In the genomic region with DNA sequence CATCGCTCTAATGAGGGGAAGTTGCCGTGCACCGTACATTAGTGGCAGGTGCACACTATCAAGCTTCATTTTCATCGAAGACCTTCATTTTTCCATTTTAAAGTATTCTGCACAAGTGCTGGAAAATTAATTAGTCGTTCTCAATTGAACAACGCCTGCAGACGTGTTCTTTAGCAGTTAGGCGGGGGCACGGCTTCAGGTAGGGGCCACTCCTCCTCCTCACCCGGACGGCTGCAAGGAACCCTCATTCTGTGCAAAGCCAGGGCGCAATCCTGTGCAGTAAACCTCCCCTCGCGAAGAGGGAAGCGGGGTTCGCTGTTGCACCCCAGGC, we compare ENCODE assay signal across 8 cellular contexts. TPM values are rescaled to one million over a fixed set of nuclear protein-coding genes. Genes with fewer than 3 reads are reported as not detected.
DNase-seq lines count a peak whose midpoint lies in the region; ATAC-seq and TF ChIP-seq lines count a peak whose summit lies in the region.

No MANE protein-coding gene starts in this region.

- H3K4me2 ChIP-seq in osteoblast (ENCODE audit: insufficient read depth, low read length), result peak overlapping the region; percentile 72

- no peak overlapping the region for H3K27ac ChIP-seq in CD4-positive, CD25-positive, alpha-beta regulatory T cell (ENCODE audit: insufficient read depth, low read length, poor library complexity, severe bottlenecking)
- H3K27ac ChIP-seq in osteoblast (ENCODE audit: low read depth, low read length), result no peak overlapping the region

- peak overlapping the region; percentile 82 for H2AFZ ChIP-seq in osteoblast (ENCODE audit: low read length)

- H3K79me2 ChIP-seq in osteoblast (ENCODE audit: insufficient read depth, low read length), result no peaks in the 10 kb centered on the region

- no peaks in the 10 kb centered on the region for H3K36me3 ChIP-seq in CD4-positive, CD25-positive, alpha-beta regulatory T cell (ENCODE audit: control insufficient read depth, insufficient read depth, low read length)
- H3K36me3 ChIP-seq in osteoblast (ENCODE audit: insufficient read depth, low read length), result no peaks in the 10 kb centered on the region

- H3K4me1 Mint-ChIP-seq in CD4-positive, CD25-positive, alpha-beta regulatory T cell, result peaks cover 0 to 10% (median 4%) of the 10 kb centered on the region in 4 donors

- no peaks in the 10 kb centered on the region for H3K9me3 ChIP-seq in CD4-positive, CD25-positive, alpha-beta regulatory T cell (ENCODE audit: control insufficient read depth in 2 of 2, low read length in 2 of 2)
- no peaks in the 10 kb centered on the region for H3K9me3 ChIP-seq in osteoblast (ENCODE audit: low read depth, low read length)

- DNase-seq in CD4-positive, CD25-positive, alpha-beta regulatory T cell, result no peak
- DNase-seq in NCI-H2171 (lab: John Stamatoyannopoulos, UW), result peak; percentile 61
- no peak for DNase-seq in epithelial cell of proximal tubule (ENCODE audit: low read depth)
- no peak for DNase-seq in osteoblast (ENCODE audit: insufficient read length, low spot score, missing footprints)
- DNase-seq in NCI-H2227 treated with DMSO at 0.1 percent for 48 hours (lab: John Stamatoyannopoulos, UW), result no peak
- DNase-seq in NCI-H446 treated with DMSO at 0.1 percent for 48 hours (lab: John Stamatoyannopoulos, UW), result no peak

- no peak overlapping the region for H3K27ac Mint-ChIP-seq in CD4-positive, CD25-positive, alpha-beta regulatory T cell

- peak in 1 of 2 donors; percentile 23 for ATAC-seq in CD4-positive, CD25-positive, alpha-beta regulatory T cell (ENCODE audit: low read depth in 2 of 2)
- ATAC-seq in HG02970 (IDR thresholded peaks at IDR 0.05; ENCODE audit: low FRiP score, unreplicated experiment), result no peak
- ATAC-seq in GM21367 (IDR thresholded peaks at IDR 0.05; ENCODE audit: unreplicated experiment), result no peak

- H3K27me3 Mint-ChIP-seq in CD4-positive, CD25-positive, alpha-beta regulatory T cell, result peaks cover 53% of the 10 kb centered on the region

- peaks cover 21% of the 10 kb centered on the region for H3K27me3 ChIP-seq in CD4-positive, CD25-positive, alpha-beta regulatory T cell (ENCODE audit: control insufficient read depth, insufficient read depth, low read length)
- H3K27me3 ChIP-seq in osteoblast (ENCODE audit: insufficient read depth, low read length), result peaks cover 11% of the 10 kb centered on the region

- no peaks in the 10 kb centered on the region for H3K36me3 Mint-ChIP-seq in CD4-positive, CD25-positive, alpha-beta regulatory T cell

- peaks cover 0 to 4% (median 0%) of the 10 kb centered on the region in 7 donors for H3K9me3 Mint-ChIP-seq in CD4-positive, CD25-positive, alpha-beta regulatory T cell

- TF ChIP-seq CTCF in epithelial cell of proximal tubule (conservative IDR thresholded peaks at IDR 0.05; ENCODE audit: low read depth, low read length) (no peak), osteoblast (IDR thresholded peaks at IDR 0.05; ENCODE audit: extremely low read depth, low read depth, low read length) (no peak)

- peak overlapping the region in 3 of 4 donors; percentile 29 to 70 (median 64) for H3K4me3 Mint-ChIP-seq in CD4-positive, CD25-positive, alpha-beta regulatory T cell

- no peak overlapping the region for H3K4me3 ChIP-seq in CD4-positive, CD25-positive, alpha-beta regulatory T cell (ENCODE audit: low read depth, low read length)
- peak overlapping the region; percentile 56 for H3K4me3 ChIP-seq in epithelial cell of proximal tubule (ENCODE audit: low read depth, low read length)
- peak overlapping the region; percentile 67 for H3K4me3 ChIP-seq in osteoblast (ENCODE audit: insufficient read depth, low read length)

- peaks cover 10% of the 10 kb centered on the region for H3K4me1 ChIP-seq in CD4-positive, CD25-positive, alpha-beta regulatory T cell (ENCODE audit: control insufficient read depth, insufficient read depth, low read length, poor library complexity, severe bottlenecking)
- H3K4me1 ChIP-seq in osteoblast (ENCODE audit: insufficient read depth, low read length), result no peaks in the 10 kb centered on the region

- H4K20me1 ChIP-seq in osteoblast (ENCODE audit: insufficient read depth, low read length), result no peaks in the 10 kb centered on the region

RNA-seq across cellular contexts. Expression of a gene that starts 39.7 kb away (rescaled TPM):
- total RNA-seq in CD4-positive, CD25-positive, alpha-beta regulatory T cell, result 1.5 TPM
- polyA plus RNA-seq in CD4-positive, CD25-positive, alpha-beta regulatory T cell, result 1 to 10 TPM in 3 of 4 donors, under 1 TPM in 1; 0.86 to 3.9 (median 2.1) TPM
- 0.58 and 1.6 TPM in 2 replicates for total RNA-seq in epithelial cell of proximal tubule
- 7.2 and 8.0 TPM in 2 replicates for total RNA-seq in osteoblast
